In genomic region chr7:95398155-95398940, GRCh38 we compare ENCODE assay signal across 32 cellular contexts. TPM values are rescaled to one million over a fixed set of nuclear protein-coding genes. Genes with fewer than 3 reads are reported as not detected.
DNase-seq lines count a peak whose midpoint lies in the region; ATAC-seq and TF ChIP-seq lines count a peak whose summit lies in the region.
"Had no signal": no experiment of that assay in that cellular context is flagged by ENCODE, and none has a peak within 500 bp of the region (broad histone marks: within the 10 kb centered on the region; RNA-seq: fewer than 3 reads in every experiment).

No MANE protein-coding gene starts in this region.

- H3K9me3 ChIP-seq in WERI-Rb-1 (ENCODE audit: severe bottlenecking) = no peaks in the 10 kb centered on the region
- H3K9me3 ChIP-seq in right lobe of liver = no peaks in the 10 kb centered on the region
- no peaks in the 10 kb centered on the region for H3K9me3 ChIP-seq in SK-N-SH
- H3K9me3 ChIP-seq: gastrocnemius medialis, left ventricle myocardium inferior, ovary, right atrium auricular region, testis, vagina had no signal

- H2AFZ ChIP-seq in SK-N-SH (ENCODE audit: low read depth) = no peak overlapping the region
- H2AFZ ChIP-seq: GM23338 had no signal

- H4K20me1 ChIP-seq in SK-N-SH (ENCODE audit: insufficient read depth) = no peaks in the 10 kb centered on the region

- no peak for TF ChIP-seq POLR2A in right lobe of liver (IDR thresholded peaks at IDR 0.05)

- in situ Hi-C loops in KBM-7 (cut with MboI; ENCODE audit: low pct_unique_long_range_greater_than_20kb, low sequenced_read_pairs) = no loop called here

- H3K27me3 ChIP-seq in WERI-Rb-1 (ENCODE audit: insufficient read depth, low read depth, severe bottlenecking) (no peaks in the 10 kb centered on the region), right lobe of liver (no peaks in the 10 kb centered on the region), SK-N-SH (ENCODE audit: insufficient read depth) (no peaks in the 10 kb centered on the region)
- H3K27me3 ChIP-seq: ovary, right atrium auricular region, testis, vagina had no signal

- WGBS in right lobe of liver (ENCODE audit: insufficient coverage, low coverage, low lambda C conversion rate, missing lambda C conversion rate) = 30% methylated on average over 4 of the region's 4 CpGs
- 27% methylated on average over 4 of the region's 4 CpGs for WGBS in SK-N-SH (ENCODE audit: low lambda C conversion rate)

- DNase-seq in DMS 273 (lab: John Stamatoyannopoulos, UW; ENCODE audit: unreplicated experiment) (peak; percentile 84), NCI-H1105 treated with DMSO at 0.1 percent for 48 hours (lab: John Stamatoyannopoulos, UW) (peak; percentile 32), WERI-Rb-1 (peak; percentile 16), right lobe of liver (no peak), NOMO-1 treated with DMSO at 0.1 percent for 48 hours (lab: John Stamatoyannopoulos, UW; ENCODE audit: unreplicated experiment) (no peak), KBM-7 (no peak), SK-N-SH (no peak)
- DNase-seq: activated CD4-positive, alpha-beta T cell treated with anti-CD3 and anti-CD28 coated beads, Interleukin-2, amount 50 U/mL, for 1 hour; activated naive CD4-positive, alpha-beta T cell treated with anti-CD3 and anti-CD28 coated beads for 36 hours; CD4-positive, alpha-beta T cell; cortex of kidney; DMS79; gastrocnemius medialis; HFFc6; hippocampal formation; immature natural killer cell; KG1; left ventricle myocardium inferior; MM.1S; NCI-H1436; NCI-H226; ovary; RPMI8226; stimulated activated CD4-positive, alpha-beta T cell treated with anti-CD3 and anti-CD28 coated beads, Interleukin-4, amount 100 ng/mL, for 24 hours; stimulated activated naive CD4-positive, alpha-beta T cell; T-helper 2 cell; testis had no signal

- H3K4me1 ChIP-seq in right lobe of liver (peaks cover 0 to 38% (median 2%) of the 10 kb centered on the region in 4 donors), SK-N-SH (ENCODE audit: control insufficient read depth in 1 of 2, insufficient read depth in 2 of 2, low read depth in 1 of 2, low read length in 1 of 2) (no peaks in the 10 kb centered on the region)
- H3K4me1 ChIP-seq: gastrocnemius medialis, vagina had no signal

- H3K9me2 ChIP-seq in SK-N-SH = no peaks in the 10 kb centered on the region

- intact Hi-C loops in right lobe of liver (cut with DNase I) = no loop called here

- ATAC-seq in right lobe of liver = peak; percentile 20 to 43 (median 38)
- ATAC-seq: gastrocnemius medialis, GM23338 had no signal

- H3K4me3 ChIP-seq in WERI-Rb-1 (ENCODE audit: low read depth, low read length) (no peak overlapping the region), right lobe of liver (peak overlapping the region; percentile 62 to 73 (median 71)), SK-N-SH (ENCODE audit: low read depth in 2 of 2, low read length in 1 of 2) (no peak overlapping the region)
- H3K4me3 ChIP-seq: cardiac muscle cell, gastrocnemius medialis, GM23338, left ventricle myocardium inferior, ovary, right atrium auricular region, testis, vagina had no signal

- H3K27ac ChIP-seq in WERI-Rb-1 (no peak overlapping the region), right lobe of liver (peak overlapping the region in 2 of 3 donors; percentile 96), SK-N-SH (ENCODE audit: low read depth in 2 of 2, low read length in 1 of 2) (no peak overlapping the region)
- H3K27ac ChIP-seq: cardiac muscle cell, gastrocnemius medialis, left ventricle myocardium inferior, ovary, right atrium auricular region, testis, vagina, VCaP had no signal

- H3K79me2 ChIP-seq in SK-N-SH (ENCODE audit: insufficient read depth) = no peaks in the 10 kb centered on the region

- CTCF ChIA-PET in SK-N-SH (lab: Yijun Ruan, JAX) = interaction anchor here (0.8 to 1.5 kb wide), 2 partner anchors 9 to 79 kb away, joined by 3 to 4 read pairs; no protein-coding TSS in a partner anchor

- no peak for TF ChIP-seq EP300 in SK-N-SH (IDR thresholded peaks at IDR 0.05; ENCODE audit: borderline replicate concordance in 1 of 2, low read depth in 1 of 2, low read length in 1 of 2)

- no peak overlapping the region for H3K4me2 ChIP-seq in SK-N-SH
- H3K4me2 ChIP-seq: GM23338 had no signal

- no peaks in the 10 kb centered on the region for H3F3A ChIP-seq in SK-N-SH (replicated peaks; ENCODE audit: insufficient read depth)

- TF ChIP-seq RAD21 in SK-N-SH (IDR thresholded peaks at IDR 0.05; ENCODE audit: low read length) = no peak

- POLR2A ChIA-PET in SK-N-SH (lab: Yijun Ruan, JAX) = no interaction called here

- no peak overlapping the region for H3K9ac ChIP-seq in SK-N-SH

- H3K36me3 ChIP-seq in WERI-Rb-1 (no peaks in the 10 kb centered on the region), right lobe of liver (no peaks in the 10 kb centered on the region), SK-N-SH (replicated peaks in 1 of 2; ENCODE audit: control insufficient read depth in 1 of 2, insufficient read depth in 2 of 2, low read length in 1 of 2) (peaks cover 0 to 6% of the 10 kb centered on the region in 2 experiments)
- H3K36me3 ChIP-seq: cardiac muscle cell, gastrocnemius medialis, left ventricle myocardium inferior, ovary, right atrium auricular region, vagina had no signal

- no peak for TF ChIP-seq CTCF in WERI-Rb-1 (IDR thresholded peaks at IDR 0.05; ENCODE audit: low read depth, low read length)
- TF ChIP-seq CTCF in right lobe of liver (IDR thresholded peaks at IDR 0.05) = no peak
- TF ChIP-seq CTCF in SK-N-SH (IDR thresholded peaks at IDR 0.05) = no peak

TF ChIP-seq in SK-N-SH, 30 proteins besides CTCF, POLR2A, EP300 and RAD21:
- TF ChIP-seq YY1 (IDR thresholded peaks at IDR 0.05; ENCODE audit: low read depth) = no peak

RNA-seq across cellular contexts. Expression of gene PON3, which starts 2.2 kb away (rescaled TPM):
- total RNA-seq in right lobe of liver = 100 to 1,000 TPM; 149 to 328 (median 193) TPM
- not detected in 2 replicates for polyA plus RNA-seq in SK-N-SH (2012; rRNA removed)
- polyA plus RNA-seq in SK-N-SH (2012; cell fraction: cytosol; rRNA removed) = not detected in 2 replicates
- not detected in 2 replicates for polyA plus RNA-seq in SK-N-SH (2012; cell fraction: nucleus; rRNA removed)
- total RNA-seq: activated naive CD4-positive, alpha-beta T cell treated with anti-CD3 and anti-CD28 coated beads for 36 hours; cardiac muscle cell; CD4-positive, alpha-beta T cell; HFFc6 had no signal
- polyA plus RNA-seq: cardiac muscle cell had no signal

RNA-seq across cellular contexts. Expression of gene PON2, which starts 36.5 kb away (rescaled TPM):
- total RNA-seq in right lobe of liver = 100 to 1,000 TPM in 4 of 6 experiments, 10 to 100 TPM in 2; 78.6 to 273 (median 127) TPM
- polyA plus RNA-seq in SK-N-SH (2012; rRNA removed) = 125 and 162 TPM in 2 replicates
- 154 and 183 TPM in 2 replicates for polyA plus RNA-seq in SK-N-SH (2012; cell fraction: cytosol; rRNA removed)
- polyA plus RNA-seq in SK-N-SH (2012; cell fraction: nucleus; rRNA removed) = 216 and 258 TPM in 2 replicates

Comparison
In these comparisons a context has a peak if more than half of its experiments do, and no peak if none do; other contexts are left out.
1. DNase-seq: peak in DMS 273 (single experiment), NCI-H1105 treated with DMSO at 0.1 percent for 48 hours (single experiment) and WERI-Rb-1 (single experiment); none in right lobe of liver (0 of 3), NOMO-1 treated with DMSO at 0.1 percent for 48 hours (single experiment), KBM-7 (single experiment) and SK-N-SH (single experiment).
2. H3K27ac ChIP-seq: peak in right lobe of liver (2 of 3); none in WERI-Rb-1 (single experiment) and SK-N-SH (0 of 2).
3. H3K4me3 ChIP-seq: peak in right lobe of liver (3 of 3); none in WERI-Rb-1 (single experiment) and SK-N-SH (0 of 2).